Comparison of ENCODE assay signal across 8 cellular contexts in genomic region chr22:41831828-41832552, GRCh38. TPM values are rescaled to one million over a fixed set of nuclear protein-coding genes. Genes with fewer than 3 reads are reported as not detected.
DNase-seq lines count a peak whose midpoint lies in the region; ATAC-seq and TF ChIP-seq lines count a peak whose summit lies in the region.

No MANE protein-coding gene starts in this region.

- WGBS in iPS DF 6.9 (ENCODE audit: insufficient coverage, insufficient read length), result no CpG with 5 or more reads among the region's 17 CpGs

- POLR2A ChIA-PET in activated B cell treated with CpG ODN at 0.5 μM for 24 hours (lab: Charles Lee), result interaction anchor here (0.5 to 11.0 kb wide), 38 partner anchors 8 to 782 kb away, joined by 3 to 221 read pairs (median 6); partner anchors contain the start of genes CCDC134, CENPM, DESI1 and MEI1

- H3K4me1 Mint-ChIP-seq in activated B cell treated with CpG ODN at 0.5 μM for 24 hours, result peaks cover 62% of the 10 kb centered on the region
- H3K4me1 Mint-ChIP-seq in stimulated activated effector memory CD8-positive, alpha-beta T cell treated with anti-CD3 and anti-CD28 coated beads, Interleukin-12 subunit alpha, Interleukin-12 subunit beta, amount 100 ng/mL, for 72 hours, result peaks cover 60% of the 10 kb centered on the region

- H3K27ac Mint-ChIP-seq in activated B cell treated with CpG ODN at 0.5 μM for 24 hours, result peak overlapping the region; percentile 99
- H3K27ac Mint-ChIP-seq in stimulated activated effector memory CD8-positive, alpha-beta T cell treated with anti-CD3 and anti-CD28 coated beads, Interleukin-12 subunit alpha, Interleukin-12 subunit beta, amount 100 ng/mL, for 72 hours, result peak overlapping the region; percentile 98

- H3K9me3 ChIP-seq in iPS DF 6.9 (ENCODE audit: control insufficient read depth, insufficient read depth, low read length), result no peaks in the 10 kb centered on the region

- intact Hi-C loops in activated B cell treated with CpG ODN at 0.5 μM for 24 hours (cut with micrococcal nuclease), result loop anchor here (1.0 to 2.0 kb wide), 5 partner anchors 8 to 247 kb away; partner anchors contain the start of gene SMDT1

- H3K9me3 Mint-ChIP-seq in activated B cell treated with CpG ODN at 0.5 μM for 24 hours, result no peaks in the 10 kb centered on the region
- H3K9me3 Mint-ChIP-seq in stimulated activated effector memory CD8-positive, alpha-beta T cell treated with anti-CD3 and anti-CD28 coated beads, Interleukin-12 subunit alpha, Interleukin-12 subunit beta, amount 100 ng/mL, for 72 hours, result no peaks in the 10 kb centered on the region

- H3K36me3 ChIP-seq in iPS DF 6.9 (ENCODE audit: control insufficient read depth, insufficient read depth, low read length), result peaks cover 4% of the 10 kb centered on the region; the same call in 1 of the 2 replicates

- H3K4me3 ChIP-seq in iPS DF 6.9 (ENCODE audit: low read length), result peak overlapping the region; percentile 28; the same call in 1 of the 2 replicates

- peaks cover 34% of the 10 kb centered on the region for H3K36me3 Mint-ChIP-seq in activated B cell treated with CpG ODN at 0.5 μM for 24 hours (ENCODE audit: low read depth)
- peaks cover 57% of the 10 kb centered on the region for H3K36me3 Mint-ChIP-seq in stimulated activated effector memory CD8-positive, alpha-beta T cell treated with anti-CD3 and anti-CD28 coated beads, Interleukin-12 subunit alpha, Interleukin-12 subunit beta, amount 100 ng/mL, for 72 hours

- H3K4me3 Mint-ChIP-seq in activated B cell treated with CpG ODN at 0.5 μM for 24 hours, result peak overlapping the region; percentile 92
- peak overlapping the region; percentile 96 for H3K4me3 Mint-ChIP-seq in stimulated activated effector memory CD8-positive, alpha-beta T cell treated with anti-CD3 and anti-CD28 coated beads, Interleukin-12 subunit alpha, Interleukin-12 subunit beta, amount 100 ng/mL, for 72 hours

- no peaks in the 10 kb centered on the region; the same call in 1 of the 2 replicates for H3K4me1 ChIP-seq in iPS DF 6.9 (ENCODE audit: control insufficient read depth, insufficient read depth, low read length)

- H3K27me3 Mint-ChIP-seq in activated B cell treated with CpG ODN at 0.5 μM for 24 hours, result no peaks in the 10 kb centered on the region

- no peak for DNase-seq in activated B cell treated with CpG ODN at 0.5 μM for 24 hours
- DNase-seq in iPS DF 6.9 (ENCODE audit: low read depth, low spot score), result no peak
- no peak for DNase-seq in stimulated activated effector memory CD8-positive, alpha-beta T cell treated with anti-CD3 and anti-CD28 coated beads, Interleukin-12 subunit alpha, Interleukin-12 subunit beta, amount 100 ng/mL, for 72 hours (ENCODE audit: low spot score in 2 of 2)
- DNase-seq in LoVo (ENCODE audit: low spot score), result no peak
- DNase-seq in stimulated activated CD4-positive, alpha-beta T cell treated with anti-CD3 and anti-CD28 coated beads, Interleukin-4, amount 100 ng/mL, for 24 hours, result no peak

- H3K27me3 ChIP-seq in iPS DF 6.9 (ENCODE audit: control insufficient read depth, insufficient read depth, low read length), result no peaks in the 10 kb centered on the region

- no peak for TF ChIP-seq CTCF in 22Rv1 (IDR thresholded peaks at IDR 0.05)
- TF ChIP-seq CTCF in activated B cell treated with CpG ODN at 0.5 μM for 24 hours (IDR thresholded peaks at IDR 0.05), result no peak

- H3K27ac ChIP-seq in 22Rv1 (peak overlapping the region; percentile 95), iPS DF 6.9 (ENCODE audit: low read length) (peak overlapping the region; percentile 54)

- ATAC-seq in GM21528 (IDR thresholded peaks at IDR 0.05; ENCODE audit: low FRiP score, unreplicated experiment), result peak; percentile 2
- ATAC-seq in activated B cell treated with CpG ODN at 0.5 μM for 24 hours (ENCODE audit: low read depth), result no peak
- ATAC-seq in stimulated activated effector memory CD8-positive, alpha-beta T cell treated with anti-CD3 and anti-CD28 coated beads, Interleukin-12 subunit alpha, Interleukin-12 subunit beta, amount 100 ng/mL, for 72 hours, result no peak
- no peak for ATAC-seq in GM21529 (IDR thresholded peaks at IDR 0.05; ENCODE audit: unreplicated experiment)

- CTCF ChIA-PET in activated B cell treated with CpG ODN at 0.5 μM for 24 hours (lab: Charles Lee), result interaction anchor here (0.7 to 4.8 kb wide), 10 partner anchors 8 to 135 kb away, joined by 3 to 32 read pairs (median 4); partner anchors contain the start of genes CCDC134 and TNFRSF13C

RNA-seq across cellular contexts. Expression of gene SREBF2, which starts 0.9 kb away (rescaled TPM):
- total RNA-seq in activated B cell treated with CpG ODN at 0.5 μM for 24 hours, result 253 and 307 TPM in 2 replicates

RNA-seq across cellular contexts. Expression of gene CCDC134, which starts 31.5 kb away (rescaled TPM):
- 9.2 and 13.2 TPM in 2 replicates for total RNA-seq in activated B cell treated with CpG ODN at 0.5 μM for 24 hours
